Comparison of ENCODE assay signal across 1 cellular context in genomic region chr12:131948166-131948712, GRCh38.
A peak's percentile ranks its signal among the peaks of the same experiment; 100 is the strongest.
TF ChIP-seq lines count a peak whose summit lies in the region.

No MANE protein-coding gene starts in this region.

TF ChIP-seq in HepG2, 621 proteins besides CTCF, POLR2A, EP300 and RAD21:
- TF ChIP-seq HDAC6 (IDR thresholded peaks at IDR 0.05; ENCODE audit: low read depth, low read length) (no peak), PHB2 (IDR thresholded peaks at IDR 0.05; ENCODE audit: partially characterized antibody) (no peak), RFX5 (IDR thresholded peaks at IDR 0.05; ENCODE audit: low read depth, low read length) (no peak), ZNF121 (CRISPR knock-in tag; IDR thresholded peaks at IDR 0.05) (peak; percentile 83)
